Comparison of ENCODE assay signal across 19 cellular contexts in genomic region chr2:170144758-170145157, GRCh38. TPM values are rescaled to one million over a fixed set of nuclear protein-coding genes. Genes with fewer than 3 reads are reported as not detected.
"Had no signal": no experiment of that assay in that cellular context is flagged by ENCODE, and none has a peak within 500 bp of the region (broad histone marks: within the 10 kb centered on the region; RNA-seq: fewer than 3 reads in every experiment).

No MANE protein-coding gene starts in this region.

- H3K36me3 Mint-ChIP-seq: activated naive CD8-positive, alpha-beta T cell treated with anti-CD3 and anti-CD28 coated beads, Interleukin-2, amount 10 ng/mL, durations not matched to agents 7 days and 5 days; brain; immature natural killer cell; naive thymus-derived CD4-positive, alpha-beta T cell; stimulated activated effector memory CD8-positive, alpha-beta T cell treated with anti-CD3 and anti-CD28 coated beads, Interleukin-12 subunit alpha, Interleukin-12 subunit beta, amount 100 ng/mL, for 72 hours had no signal

- H3K27me3 ChIP-seq: esophagus squamous epithelium, neutrophil had no signal

- H3K27ac ChIP-seq: esophagus squamous epithelium, neutrophil, thoracic aorta had no signal

- H3K9me3 ChIP-seq: esophagus squamous epithelium, mucosa of descending colon, neutrophil, thoracic aorta had no signal

- DNase-seq: activated CD4-positive, alpha-beta T cell treated with anti-CD3 and anti-CD28 coated beads, Interleukin-2, amount 50 U/mL, for 1 hour; activated CD8-positive, alpha-beta memory T cell treated with anti-CD3 and anti-CD28 coated beads for 24 hours; activated naive CD4-positive, alpha-beta T cell; activated naive CD8-positive, alpha-beta T cell treated with anti-CD3 and anti-CD28 coated beads, Interleukin-2, amount 10 ng/mL, durations not matched to agents 7 days and 5 days; cortex of kidney; effector CD4-positive, alpha-beta T cell; esophagus squamous epithelium; foreskin fibroblast; immature natural killer cell; left colon; mucosa of descending colon; naive thymus-derived CD4-positive, alpha-beta T cell; T1000 had no signal

- H3K4me3 Mint-ChIP-seq: activated naive CD8-positive, alpha-beta T cell treated with anti-CD3 and anti-CD28 coated beads, Interleukin-2, amount 10 ng/mL, durations not matched to agents 7 days and 5 days; activated T-helper 1 cell treated with anti-CD3 and anti-CD28 coated beads, Interleukin-12 subunit alpha, Interleukin-12 subunit beta, Interleukin-2, Interleukin-4 antibody, amounts not matched to agents 30 ng/mL and 10 ng/mL and 1 ng/mL, durations not matched to agents 14 hours and 24 hours and 36 hours; brain; immature natural killer cell; naive thymus-derived CD4-positive, alpha-beta T cell; stimulated activated effector memory CD8-positive, alpha-beta T cell treated with anti-CD3 and anti-CD28 coated beads, Interleukin-12 subunit alpha, Interleukin-12 subunit beta, amount 100 ng/mL, for 72 hours had no signal

- H3K27ac Mint-ChIP-seq: activated naive CD8-positive, alpha-beta T cell treated with anti-CD3 and anti-CD28 coated beads, Interleukin-2, amount 10 ng/mL, durations not matched to agents 7 days and 5 days; activated T-helper 1 cell treated with anti-CD3 and anti-CD28 coated beads, Interleukin-12 subunit alpha, Interleukin-12 subunit beta, Interleukin-2, Interleukin-4 antibody, amounts not matched to agents 30 ng/mL and 10 ng/mL and 1 ng/mL, durations not matched to agents 14 hours and 24 hours and 36 hours; immature natural killer cell; naive thymus-derived CD4-positive, alpha-beta T cell; stimulated activated effector memory CD8-positive, alpha-beta T cell treated with anti-CD3 and anti-CD28 coated beads, Interleukin-12 subunit alpha, Interleukin-12 subunit beta, amount 100 ng/mL, for 72 hours had no signal

- H3K9me3 Mint-ChIP-seq: activated naive CD8-positive, alpha-beta T cell treated with anti-CD3 and anti-CD28 coated beads, Interleukin-2, amount 10 ng/mL, durations not matched to agents 7 days and 5 days; activated T-helper 1 cell treated with anti-CD3 and anti-CD28 coated beads, Interleukin-12 subunit alpha, Interleukin-12 subunit beta, Interleukin-2, Interleukin-4 antibody, amounts not matched to agents 30 ng/mL and 10 ng/mL and 1 ng/mL, durations not matched to agents 14 hours and 24 hours and 36 hours; immature natural killer cell; stimulated activated effector memory CD8-positive, alpha-beta T cell treated with anti-CD3 and anti-CD28 coated beads, Interleukin-12 subunit alpha, Interleukin-12 subunit beta, amount 100 ng/mL, for 72 hours had no signal

- H3K36me3 ChIP-seq: esophagus squamous epithelium, neutrophil, thoracic aorta had no signal

- H3K4me1 Mint-ChIP-seq: stimulated activated effector memory CD8-positive, alpha-beta T cell treated with anti-CD3 and anti-CD28 coated beads, Interleukin-12 subunit alpha, Interleukin-12 subunit beta, amount 100 ng/mL, for 72 hours had no signal

- H3K4me3 ChIP-seq: esophagus squamous epithelium, lung, mucosa of descending colon, thoracic aorta had no signal

RNA-seq across cellular contexts. Expression of gene MYO3B, which starts 33.2 kb away (rescaled TPM):
- total RNA-seq: thoracic aorta had no signal
- polyA plus RNA-seq: immature natural killer cell; naive thymus-derived CD4-positive, alpha-beta T cell had no signal
